In the genomic region with DNA sequence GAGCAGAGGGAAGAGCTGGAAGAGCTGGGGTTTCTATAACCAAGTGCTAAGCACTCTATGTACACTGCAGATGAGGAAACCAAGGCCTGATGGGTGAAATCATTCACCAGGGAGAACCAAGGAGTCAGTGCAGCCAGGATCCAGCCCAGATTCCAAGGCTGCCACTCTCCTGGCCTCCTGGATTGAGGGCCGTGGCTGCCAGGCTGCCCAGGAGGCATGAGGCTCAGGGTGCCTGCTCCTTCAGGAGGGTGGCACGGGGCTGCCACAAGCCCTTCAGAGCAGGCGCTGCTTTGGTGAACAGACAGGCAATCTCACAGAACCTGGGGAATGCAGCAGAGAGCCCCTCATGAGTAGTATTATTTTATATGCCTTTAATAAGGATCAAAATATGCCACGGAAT, we compare ENCODE assay signal across 18 cellular contexts.
DNase-seq lines count a peak whose midpoint lies in the region; ATAC-seq and TF ChIP-seq lines count a peak whose summit lies in the region.
"Had no signal": no experiment of that assay in that cellular context is flagged by ENCODE, and none has a peak within 500 bp of the region (broad histone marks: within the 10 kb centered on the region; RNA-seq: fewer than 3 reads in every experiment).

No MANE protein-coding gene starts in this region.

- DNase-seq in right atrium auricular region (ENCODE audit: low spot score): peak; percentile 52
- no peak for DNase-seq in cardiac septum (ENCODE audit: low spot score)
- peak; percentile 50 for DNase-seq in coronary artery (ENCODE audit: low spot score)
- peak; percentile 40 for DNase-seq in islet precursor cell
- DNase-seq in aorta: peak; percentile 21 to 47
- DNase-seq in MCF 10A (ENCODE audit: unreplicated experiment): no peak
- no peak for DNase-seq in NCI-H345 treated with DMSO at 0.1 percent for 48 hours (lab: John Stamatoyannopoulos, UW; ENCODE audit: unreplicated experiment)
- no peak for DNase-seq in activated naive CD8-positive, alpha-beta T cell treated with anti-CD3 and anti-CD28 coated beads for 36 hours
- DNase-seq: AML-193, Calu3, DMS79 treated with DMSO at 0.1 percent for 48 hours, EL, H9 had no signal

- peaks cover 47% of the 10 kb centered on the region for H3K27me3 Mint-ChIP-seq in MCF 10A (ENCODE audit: insufficient read depth, unreplicated experiment)
- H3K27me3 Mint-ChIP-seq in activated naive CD8-positive, alpha-beta T cell treated with anti-CD3 and anti-CD28 coated beads for 36 hours: no peaks in the 10 kb centered on the region

- TF ChIP-seq CTCF in right atrium auricular region (IDR thresholded peaks at IDR 0.05) (no peak), coronary artery (IDR thresholded peaks at IDR 0.05) (no peak), MCF 10A (IDR thresholded peaks at IDR 0.05; ENCODE audit: unreplicated experiment) (no peak)

- H3K36me3 Mint-ChIP-seq in MCF 10A (ENCODE audit: insufficient read depth, unreplicated experiment): peaks cover 7% of the 10 kb centered on the region
- no peaks in the 10 kb centered on the region for H3K36me3 Mint-ChIP-seq in activated naive CD8-positive, alpha-beta T cell treated with anti-CD3 and anti-CD28 coated beads for 36 hours
- H3K36me3 Mint-ChIP-seq: CD8-positive, alpha-beta T cell had no signal

- H3K27me3 ChIP-seq in right atrium auricular region (no peaks in the 10 kb centered on the region), aorta (ENCODE audit: control insufficient read depth in 1 of 2, insufficient read depth in 2 of 2, low read length in 1 of 2) (no peaks in the 10 kb centered on the region)

- no peaks in the 10 kb centered on the region for H3K9me3 ChIP-seq in right atrium auricular region
- H3K9me3 ChIP-seq in aorta (ENCODE audit: control insufficient read depth, low read length): no peaks in the 10 kb centered on the region
- H3K9me3 ChIP-seq: A549 had no signal

- no peak overlapping the region for H3K27ac ChIP-seq in right atrium auricular region
- H3K27ac ChIP-seq in coronary artery: no peak overlapping the region
- H3K27ac ChIP-seq in aorta (ENCODE audit: low read depth in 1 of 2, low read length in 2 of 2): no peak overlapping the region
- H3K27ac ChIP-seq: 22Rv1, A549, HL-60 had no signal

- no peaks in the 10 kb centered on the region for H3K9me3 Mint-ChIP-seq in MCF 10A (ENCODE audit: unreplicated experiment)
- no peaks in the 10 kb centered on the region for H3K9me3 Mint-ChIP-seq in activated naive CD8-positive, alpha-beta T cell treated with anti-CD3 and anti-CD28 coated beads for 36 hours
- H3K9me3 Mint-ChIP-seq: CD8-positive, alpha-beta T cell; H9 had no signal

- no TSS peak for BruUV-seq in MCF 10A (replicated peaks; lab: Mats Ljungman, UMichigan)

- no peaks in the 10 kb centered on the region for H3K4me1 Mint-ChIP-seq in MCF 10A (ENCODE audit: insufficient read depth, unreplicated experiment)
- no peaks in the 10 kb centered on the region for H3K4me1 Mint-ChIP-seq in activated naive CD8-positive, alpha-beta T cell treated with anti-CD3 and anti-CD28 coated beads for 36 hours

- H3K4me1 ChIP-seq in right atrium auricular region (no peaks in the 10 kb centered on the region), aorta (ENCODE audit: control insufficient read depth in 1 of 2, insufficient read depth in 2 of 2, low read length in 2 of 2) (no peaks in the 10 kb centered on the region)
- H3K4me1 ChIP-seq: A549 had no signal

- intact Hi-C loops in cardiac septum (cut with DNase I) (no loop called here), aorta (cut with DNase I) (no loop called here), MCF 10A (cut with micrococcal nuclease) (no loop called here)

- H3K4me3 ChIP-seq in right atrium auricular region: no peak overlapping the region
- H3K4me3 ChIP-seq in coronary artery: no peak overlapping the region
- H3K4me3 ChIP-seq in aorta (ENCODE audit: low read length in 2 of 2): no peak overlapping the region
- H3K4me3 ChIP-seq: A549, GM12878 had no signal

- no peak overlapping the region for H3K27ac Mint-ChIP-seq in MCF 10A (ENCODE audit: low read depth, unreplicated experiment)
- H3K27ac Mint-ChIP-seq in activated naive CD8-positive, alpha-beta T cell treated with anti-CD3 and anti-CD28 coated beads for 36 hours: no peak overlapping the region
- H3K27ac Mint-ChIP-seq: CD8-positive, alpha-beta T cell; H9 had no signal

- no peak overlapping the region for H3K4me3 Mint-ChIP-seq in MCF 10A (ENCODE audit: unreplicated experiment)
- no peak overlapping the region for H3K4me3 Mint-ChIP-seq in activated naive CD8-positive, alpha-beta T cell treated with anti-CD3 and anti-CD28 coated beads for 36 hours
- H3K4me3 Mint-ChIP-seq: CD8-positive, alpha-beta T cell; H9 had no signal

- 58 to 84% methylated on average over 4 of the region's 4 CpGs for WGBS in aorta, 2 donors

- no peak for ATAC-seq in aorta (ENCODE audit: low FRiP score)
- ATAC-seq: A549; CD8-positive, alpha-beta T cell; GM12878 had no signal

- POLR2A ChIA-PET in MCF 10A (lab: Yijun Ruan, JAX): no interaction called here

- CTCF ChIA-PET in MCF 10A (lab: Yijun Ruan, JAX): no interaction called here

- no peaks in the 10 kb centered on the region for H3K36me3 ChIP-seq in right atrium auricular region
- no peaks in the 10 kb centered on the region for H3K36me3 ChIP-seq in aorta (ENCODE audit: control insufficient read depth in 1 of 2, insufficient read depth in 2 of 2, low read length in 1 of 2)

Comparison
In these comparisons a context has a peak if more than half of its experiments do, and no peak if none do; other contexts are left out.
1. DNase-seq: peak in right atrium auricular region (single experiment), coronary artery (single experiment), islet precursor cell (single experiment) and aorta (2 of 2); none in cardiac septum (single experiment), MCF 10A (single experiment), NCI-H345 treated with DMSO at 0.1 percent for 48 hours (single experiment) and activated naive CD8-positive, alpha-beta T cell treated with anti-CD3 and anti-CD28 coated beads for 36 hours (single experiment).